Comparison of ENCODE assay signal across 21 cellular contexts in genomic region chr5:17225551-17225950, GRCh38. TPM values are rescaled to one million over a fixed set of nuclear protein-coding genes. Genes with fewer than 3 reads are reported as not detected.
DNase-seq lines count a peak whose midpoint lies in the region; TF ChIP-seq lines count a peak whose summit lies in the region.
"Had no signal": no experiment of that assay in that cellular context is flagged by ENCODE, and none has a peak within 500 bp of the region (broad histone marks: within the 10 kb centered on the region; RNA-seq: fewer than 3 reads in every experiment).

No MANE protein-coding gene starts in this region.

- no peaks in the 10 kb centered on the region for H3K27me3 Mint-ChIP-seq in HFFc6 (ENCODE audit: insufficient read depth)
- no peaks in the 10 kb centered on the region for H3K27me3 Mint-ChIP-seq in chondrocyte (ENCODE audit: low read depth)
- H3K27me3 Mint-ChIP-seq in osteocyte (ENCODE audit: unreplicated experiment) = no peaks in the 10 kb centered on the region

- no peak overlapping the region; the same call in 1 of the 2 replicates for H3K4me3 Mint-ChIP-seq in HFFc6
- no peak overlapping the region for H3K4me3 Mint-ChIP-seq in chondrocyte (ENCODE audit: unreplicated experiment)
- no peak overlapping the region for H3K4me3 Mint-ChIP-seq in osteocyte (ENCODE audit: unreplicated experiment)
- H3K4me3 Mint-ChIP-seq: activated CD4-positive, alpha-beta T cell treated with anti-CD3 and anti-CD28 coated beads, Interleukin-2, amount 10 ng/mL, durations not matched to agents 7 days and 5 days; CD4-positive, alpha-beta memory T cell; neural progenitor cell had no signal

- H3K4me3 ChIP-seq in AG04450 (ENCODE audit: low read depth, low read length) = peak overlapping the region; percentile 29
- H3K4me3 ChIP-seq: coronary artery, heart left ventricle, neural progenitor cell, PC-9, suprapubic skin, vagina had no signal

- CTCF ChIA-PET in AG04450 (lab: Charles Lee) = interaction anchor here (4.8 kb wide), 1 partner anchor 9 kb away, joined by 18 read pairs; no protein-coding TSS in a partner anchor

- no peaks in the 10 kb centered on the region for H3K27me3 ChIP-seq in AG04450 (ENCODE audit: control insufficient read depth, insufficient read depth, low read length)
- H3K27me3 ChIP-seq: neural progenitor cell, suprapubic skin, vagina had no signal

- H3K36me3 Mint-ChIP-seq in HFFc6 (ENCODE audit: low read depth) (peaks cover 28% of the 10 kb centered on the region), chondrocyte (ENCODE audit: low read depth) (peaks cover 7% of the 10 kb centered on the region), osteocyte (ENCODE audit: unreplicated experiment) (peaks cover 36% of the 10 kb centered on the region)
- H3K36me3 Mint-ChIP-seq: CD4-positive, alpha-beta memory T cell had no signal

- no peak for DNase-seq in AG04450 (ENCODE audit: low read depth, low spot score)
- DNase-seq in HFFc6 = no peak
- DNase-seq in chondrocyte (ENCODE audit: low spot score) = no peak
- DNase-seq in osteocyte (ENCODE audit: extremely low spot score, unreplicated experiment) = no peak
- no peak for DNase-seq in T-helper 2 cell
- DNase-seq in NCI-H2227 treated with DMSO at 0.1 percent for 48 hours (lab: John Stamatoyannopoulos, UW) = no peak
- no peak for DNase-seq in HUDEP-2 (lab: John Stamatoyannopoulos, UW; ENCODE audit: unreplicated experiment in 76 of 76)
- no peak for DNase-seq in Kasumi-1 (lab: John Stamatoyannopoulos, UW)
- DNase-seq: activated CD4-positive, alpha-beta T cell treated with anti-CD3 and anti-CD28 coated beads, Interleukin-2, amount 10 ng/mL, durations not matched to agents 7 days and 5 days; CD4-positive, alpha-beta memory T cell; DMS53; heart left ventricle; NCI-H1436 treated with DMSO at 0.1 percent for 48 hours; PC-9; retina; SIG-M5 had no signal

- H3K27ac Mint-ChIP-seq in HFFc6 = peak overlapping the region; percentile 73
- H3K27ac Mint-ChIP-seq in chondrocyte (ENCODE audit: unreplicated experiment) = peak overlapping the region; percentile 91
- H3K27ac Mint-ChIP-seq in osteocyte (ENCODE audit: unreplicated experiment) = peak overlapping the region; percentile 71
- H3K27ac Mint-ChIP-seq: activated CD4-positive, alpha-beta T cell treated with anti-CD3 and anti-CD28 coated beads, Interleukin-2, amount 10 ng/mL, durations not matched to agents 7 days and 5 days; activated T-helper 2 cell treated with anti-CD3 and anti-CD28 coated beads, Interferon-gamma antibody, Interleukin-2, Interleukin-4, amounts not matched to agents 10 μg/mL and 5 μg/mL and 100 μg/mL, durations not matched to agents 14 hours and 24 hours and 36 hours; CD4-positive, alpha-beta memory T cell; neural progenitor cell had no signal

- TF ChIP-seq CTCF in AG04450 (IDR thresholded peaks at IDR 0.05; ENCODE audit: low read depth, low read length) (no peak), HFFc6 (IDR thresholded peaks at IDR 0.05) (no peak), chondrocyte (IDR thresholded peaks at IDR 0.05) (no peak), osteocyte (IDR thresholded peaks at IDR 0.05) (no peak)

- H3K27ac ChIP-seq in AG04450 (ENCODE audit: low read depth, low read length) = peak overlapping the region; percentile 13
- H3K27ac ChIP-seq: coronary artery, heart left ventricle, neural progenitor cell, PC-9, suprapubic skin, vagina had no signal

- POLR2A ChIA-PET in AG04450 (lab: Yijun Ruan, JAX) = interaction anchor here (1.6 kb wide), 1 partner anchor 9 kb away, joined by 4 read pairs; no protein-coding TSS in a partner anchor

- no peaks in the 10 kb centered on the region for H3K9me3 ChIP-seq in AG04450 (ENCODE audit: control insufficient read depth, insufficient read depth, low read length)
- H3K9me3 ChIP-seq: heart left ventricle, suprapubic skin, vagina had no signal

- no peaks in the 10 kb centered on the region for H3K9me3 Mint-ChIP-seq in HFFc6
- peaks cover 3% of the 10 kb centered on the region for H3K9me3 Mint-ChIP-seq in chondrocyte (ENCODE audit: low read depth)
- H3K9me3 Mint-ChIP-seq in osteocyte (ENCODE audit: unreplicated experiment) = no peaks in the 10 kb centered on the region
- H3K9me3 Mint-ChIP-seq: activated CD4-positive, alpha-beta T cell treated with anti-CD3 and anti-CD28 coated beads, Interleukin-2, amount 10 ng/mL, durations not matched to agents 7 days and 5 days; activated T-helper 2 cell treated with anti-CD3 and anti-CD28 coated beads, Interferon-gamma antibody, Interleukin-2, Interleukin-4, amounts not matched to agents 10 μg/mL and 5 μg/mL and 100 μg/mL, durations not matched to agents 14 hours and 24 hours and 36 hours had no signal

- H3K4me1 Mint-ChIP-seq in HFFc6 (ENCODE audit: low read depth) (peaks cover 81% of the 10 kb centered on the region), chondrocyte (ENCODE audit: low read depth) (peaks cover 90% of the 10 kb centered on the region), osteocyte (ENCODE audit: unreplicated experiment) (peaks cover 89% of the 10 kb centered on the region)
- H3K4me1 Mint-ChIP-seq: CD4-positive, alpha-beta memory T cell had no signal

RNA-seq across cellular contexts. Expression of gene BASP1, which starts 8.1 kb away (rescaled TPM):
- polyA plus RNA-seq in AG04450 (2011; rRNA removed) = 181 and 227 TPM in 2 replicates
- 32.9 and 47.9 TPM in 2 replicates for polyA minus RNA-seq in AG04450 (2011; rRNA and poly(A)+ RNA removed)
- 100 to 1,000 TPM; 101 to 158 (median 151) TPM for total RNA-seq in HFFc6 (2021; fragmentation: NEBNext Ultra II Directional; extraction: Animal tissue kit (Norgen Biotek cat#: 25700))
- 181 to 189 TPM (median 182 TPM) in 3 replicates for total RNA-seq in chondrocyte
- total RNA-seq in osteocyte = 197 and 212 TPM in 2 replicates
- total RNA-seq: PC-9 had no signal
